In the genomic region with DNA sequence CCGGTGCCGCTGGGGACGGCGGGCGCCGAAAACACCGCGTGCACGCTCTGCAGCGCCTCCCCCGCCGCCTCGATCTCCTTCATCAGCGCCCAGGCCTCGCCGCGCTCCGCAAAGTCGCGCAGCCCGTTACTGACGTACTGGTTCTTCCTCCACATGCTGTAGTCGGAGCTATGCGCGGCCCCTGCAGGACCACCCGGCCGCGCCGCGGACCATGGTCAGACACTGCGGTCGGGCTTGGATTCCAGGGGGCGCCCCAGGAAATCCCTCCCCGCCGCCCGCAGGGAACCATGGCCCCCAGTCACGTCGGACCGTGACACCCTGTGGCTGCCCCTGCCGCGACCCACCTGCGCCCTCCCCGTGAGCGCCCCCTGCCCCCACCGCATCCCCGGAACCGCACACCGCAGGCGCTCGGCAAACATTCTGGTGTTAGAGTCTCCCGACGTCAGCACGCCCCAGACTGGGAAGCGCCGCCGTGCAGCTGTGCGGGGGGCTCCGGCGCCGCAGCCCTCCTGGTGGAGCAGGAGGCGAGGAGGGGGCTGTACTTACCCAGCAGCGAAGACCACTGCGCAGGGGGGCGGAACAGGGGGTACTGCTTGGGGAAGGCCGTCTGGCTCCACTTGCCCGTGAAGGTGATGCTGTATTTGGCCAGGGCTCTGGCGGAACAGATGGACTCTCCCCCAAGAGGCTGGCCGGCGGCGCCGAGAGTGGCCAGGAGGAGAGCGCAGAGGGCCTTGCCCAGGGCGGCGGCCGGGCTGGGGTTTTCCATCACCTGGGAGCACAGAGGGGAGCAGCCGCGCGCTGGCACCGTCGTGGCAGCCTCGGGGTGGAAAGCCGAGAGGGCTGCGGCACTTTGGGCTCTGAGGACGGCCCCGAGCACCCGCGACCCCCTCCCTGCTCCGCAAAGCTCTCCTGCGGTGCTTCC, we compare ENCODE assay signal across 9 cellular contexts. TPM values are rescaled to one million over a fixed set of nuclear protein-coding genes. Genes with fewer than 3 reads are reported as not detected.
A peak's percentile ranks its signal among the peaks of the same experiment; 100 is the strongest.
DNase-seq lines count a peak whose midpoint lies in the region; ATAC-seq and TF ChIP-seq lines count a peak whose summit lies in the region.
"Had no signal": no experiment of that assay in that cellular context is flagged by ENCODE, and none has a peak within 500 bp of the region (broad histone marks: within the 10 kb centered on the region; RNA-seq: fewer than 3 reads in every experiment).

No MANE protein-coding gene starts in this region.

- H3K4me3 ChIP-seq in right lobe of liver, result peak overlapping the region; percentile 64 to 72 (median 69)
- H3K4me3 ChIP-seq: SJSA1 had no signal

- no peaks in the 10 kb centered on the region for H3K27me3 ChIP-seq in right lobe of liver

- H3K9me3 Mint-ChIP-seq in brain, result peaks cover 0 to 5% (median 0%) of the 10 kb centered on the region in 5 experiments

- peaks cover 0 to 10% (median under 1%) of the 10 kb centered on the region in 4 donors for H3K36me3 ChIP-seq in right lobe of liver
- H3K36me3 ChIP-seq: SJSA1 had no signal

- no peaks in the 10 kb centered on the region for H3K36me3 Mint-ChIP-seq in brain

- no CpG with 5 or more reads among the region's 89 CpGs for WGBS in right lobe of liver (ENCODE audit: insufficient coverage, low coverage, low lambda C conversion rate, missing lambda C conversion rate)

- peaks cover 0 to 37% (median 9%) of the 10 kb centered on the region in 4 donors for H3K4me1 ChIP-seq in right lobe of liver

- H3K27me3 Mint-ChIP-seq in brain, result peaks cover 82% of the 10 kb centered on the region

- ATAC-seq in right lobe of liver, result peak in 2 of 4 donors; percentile 1
- ATAC-seq in GM18870 (IDR thresholded peaks at IDR 0.05; ENCODE audit: unreplicated experiment), result no peak

- peak overlapping the region; percentile 75 to 98 (median 97) for H3K27ac ChIP-seq in right lobe of liver
- H3K27ac ChIP-seq: SJSA1 had no signal

- H3K9me3 ChIP-seq in right lobe of liver, result no peaks in the 10 kb centered on the region
- H3K9me3 ChIP-seq: SJSA1 had no signal

- H3K4me3 Mint-ChIP-seq in brain, result peak overlapping the region; percentile 53 to 79 (median 76)

- H3K27ac Mint-ChIP-seq in brain, result no peak overlapping the region

- TF ChIP-seq CTCF in brain (conservative IDR thresholded peaks at IDR 0.05), result no peak
- no peak for TF ChIP-seq CTCF in right lobe of liver (IDR thresholded peaks at IDR 0.05)

- DNase-seq in NCI-H524 (lab: John Stamatoyannopoulos, UW) (peak; percentile 34 to 49), NCI-H524 treated with DMSO at 0.1 percent for 48 hours (lab: John Stamatoyannopoulos, UW) (no peak), right lobe of liver (peak in 2 of 3 donors; percentile 50 to 56), SIG-M5 treated with dmso at 0.1 percent for 504 hours (lab: John Stamatoyannopoulos, UW; ENCODE audit: unreplicated experiment) (no peak), A172 (ENCODE audit: low spot score) (no peak)
- peak; percentile 64 for DNase-seq in stimulated activated CD8-positive, alpha-beta memory T cell treated with anti-CD3 and anti-CD28 coated beads, Interleukin-4, amount 100 ng/mL, for 48 hours

- no peak for TF ChIP-seq POLR2A in right lobe of liver (IDR thresholded peaks at IDR 0.05)

- H3K4me1 Mint-ChIP-seq in brain, result peaks cover 36% of the 10 kb centered on the region

- intact Hi-C loops in right lobe of liver (cut with DNase I), result no loop called here

RNA-seq across cellular contexts. Expression of gene SPON2, which starts 0.8 kb away (rescaled TPM):
- polyA plus RNA-seq in brain (ENCODE audit: insufficient read depth, low read depth, low replicate concordance), result 3.1 TPM
- 100 to 1,000 TPM in 3 of 6 experiments, 10 to 100 TPM in 3; 41.9 to 138 (median 99.9) TPM for total RNA-seq in right lobe of liver
- total RNA-seq in A172 (2014; rRNA removed; shearing (Covaris generic)), result 7.6 and 16.2 TPM in 2 replicates

RNA-seq across cellular contexts. Expression of gene RNF212, which starts 58.2 kb away (rescaled TPM):
- 41.7 TPM for polyA plus RNA-seq in brain (ENCODE audit: insufficient read depth, low read depth, low replicate concordance)
- 1 to 10 TPM in 1 of 6 experiments, under 1 TPM in 3, not detected in 2; 0.29 to 1.2 (median 0.50) TPM for total RNA-seq in right lobe of liver
- total RNA-seq in A172 (2014; rRNA removed; shearing (Covaris generic)), result not detected in 2 replicates
- total RNA-seq: SJSA1 had no signal

Comparison
In these comparisons a context has a peak if more than half of its experiments do, and no peak if none do; other contexts are left out.
1. DNase-seq: peak in NCI-H524 (2 of 2), right lobe of liver (2 of 3) and stimulated activated CD8-positive, alpha-beta memory T cell treated with anti-CD3 and anti-CD28 coated beads, Interleukin-4, amount 100 ng/mL, for 48 hours (single experiment); none in NCI-H524 treated with DMSO at 0.1 percent for 48 hours (single experiment), SIG-M5 treated with dmso at 0.1 percent for 504 hours (single experiment) and A172 (single experiment).